ENCODE assay signal across 9 cellular contexts in genomic region chr6:83592770-83593394, GRCh38.
DNase-seq lines count a peak whose midpoint lies in the region; ATAC-seq and TF ChIP-seq lines count a peak whose summit lies in the region.
"Had no signal": no experiment of that assay in that cellular context is flagged by ENCODE, and none has a peak within 500 bp of the region (broad histone marks: within the 10 kb centered on the region; RNA-seq: fewer than 3 reads in every experiment).

No MANE protein-coding gene starts in this region.

- ATAC-seq in GM18867 (IDR thresholded peaks at IDR 0.05; ENCODE audit: unreplicated experiment) (peak; percentile 99), HG02938 (IDR thresholded peaks at IDR 0.05; ENCODE audit: unreplicated experiment) (peak; percentile 94)

- no peaks in the 10 kb centered on the region for H3K36me3 Mint-ChIP-seq in activated naive CD8-positive, alpha-beta T cell treated with anti-CD3 and anti-CD28 coated beads for 36 hours
- H3K36me3 Mint-ChIP-seq: IgD-negative memory B cell had no signal

- peak; percentile 54 for TF ChIP-seq CTCF in AG09319 (IDR thresholded peaks at IDR 0.05; ENCODE audit: low read depth, low read length)

- DNase-seq in AG09319 (ENCODE audit: extremely low read depth, low read depth) (no peak), NCI-H526 treated with DMSO at 0.1 percent for 48 hours (lab: John Stamatoyannopoulos, UW) (peak; percentile 3), fibroblast of gingiva (ENCODE audit: low read depth) (peak; percentile 5), pons (ENCODE audit: low spot score) (no peak), mesenteric fat pad (ENCODE audit: low spot score) (no peak)
- no peak for DNase-seq in activated naive CD8-positive, alpha-beta T cell treated with anti-CD3 and anti-CD28 coated beads for 36 hours

- H3K27me3 Mint-ChIP-seq in activated naive CD8-positive, alpha-beta T cell treated with anti-CD3 and anti-CD28 coated beads for 36 hours = peaks cover 5% of the 10 kb centered on the region

- H3K27ac Mint-ChIP-seq in activated naive CD8-positive, alpha-beta T cell treated with anti-CD3 and anti-CD28 coated beads for 36 hours = no peak overlapping the region
- H3K27ac Mint-ChIP-seq: IgD-negative memory B cell had no signal

- no peaks in the 10 kb centered on the region for H3K4me1 Mint-ChIP-seq in activated naive CD8-positive, alpha-beta T cell treated with anti-CD3 and anti-CD28 coated beads for 36 hours

- H3K9me3 Mint-ChIP-seq in activated naive CD8-positive, alpha-beta T cell treated with anti-CD3 and anti-CD28 coated beads for 36 hours = no peaks in the 10 kb centered on the region
- H3K9me3 Mint-ChIP-seq: IgD-negative memory B cell had no signal

- H3K4me3 Mint-ChIP-seq in activated naive CD8-positive, alpha-beta T cell treated with anti-CD3 and anti-CD28 coated beads for 36 hours = no peak overlapping the region

Comparison
In these comparisons a context has a peak if more than half of its experiments do, and no peak if none do; other contexts are left out.
1. DNase-seq: peak in NCI-H526 treated with DMSO at 0.1 percent for 48 hours (single experiment) and fibroblast of gingiva (single experiment); none in AG09319 (single experiment), pons (single experiment), activated naive CD8-positive, alpha-beta T cell treated with anti-CD3 and anti-CD28 coated beads for 36 hours (single experiment) and mesenteric fat pad (single experiment).